Comparison of ENCODE assay signal across 30 cellular contexts in genomic region chr6:104573372-104573771, GRCh38.
"Had no signal": no experiment of that assay in that cellular context is flagged by ENCODE, and none has a peak within 500 bp of the region (broad histone marks: within the 10 kb centered on the region; RNA-seq: fewer than 3 reads in every experiment).

No MANE protein-coding gene starts in this region.

- DNase-seq: colonic mucosa; effector CD8-positive, alpha-beta T cell; erythroblast; esophagus squamous epithelium; foreskin melanocyte; glutamatergic neuron; heart right ventricle; hippocampal formation; left cardiac atrium; left lung; mammary epithelial cell; mucosa of descending colon; naive B cell; pancreas; right lobe of liver; small intestine; stimulated activated CD4-positive, alpha-beta T cell treated with anti-CD3 and anti-CD28 coated beads, Interleukin-15, amount 100 ng/mL, for 24 hours; stimulated activated CD4-positive, alpha-beta T cell treated with anti-CD3 and anti-CD28 coated beads, Interleukin-2, amount 100 ng/mL, for 48 hours; stimulated activated naive B cell treated with anti-CD40 and anti-IgM and Interleukin-4, amounts not matched to agents 10 μg/mL and 1 μg/mL and 100 μg/mL, for 72 hours; upper lobe of right lung; uterus had no signal

- H3K27me3 ChIP-seq: colonic mucosa, esophagus squamous epithelium, heart right ventricle, left lung, neutrophil, pancreas, right lobe of liver, tibial nerve, upper lobe of right lung, uterus had no signal

- H3K27ac ChIP-seq: colonic mucosa, heart right ventricle, left lung, neutrophil, pancreas, right lobe of liver, thoracic aorta, tibial nerve, upper lobe of right lung had no signal

- H3K9me3 ChIP-seq: colonic mucosa, esophagus squamous epithelium, left lung, mucosa of descending colon, neutrophil, pancreas, right lobe of liver, thoracic aorta, tibial nerve, upper lobe of right lung, uterus had no signal

- H3K9me3 Mint-ChIP-seq: dendritic cell treated with granulocyte-macrophage colony-stimulating factor and Interleukin-4, amounts not matched to agents 40 ng/mL and 50 ng/mL, for 4 days; naive B cell; natural killer cell treated with Interleukin-12 subunit alpha and Interleukin-12 subunit beta and Interleukin-15 and Interleukin-18, amount 100 ng/mL, for 72 hours; stimulated activated naive CD8-positive, alpha-beta T cell treated with anti-CD3 and anti-CD28 coated beads, Interleukin-15, Interleukin-2, amounts not matched to agents 100 ng/mL and 50 ng/mL, for 24 hours had no signal

- H3K4me1 Mint-ChIP-seq: naive B cell; neural crest cell; stimulated activated naive B cell treated with anti-CD40 and anti-IgM and Interleukin-4, amounts not matched to agents 10 μg/mL and 1 μg/mL and 100 μg/mL, for 72 hours had no signal

- H3K27me3 Mint-ChIP-seq: dendritic cell treated with granulocyte-macrophage colony-stimulating factor and Interleukin-4, amounts not matched to agents 40 ng/mL and 50 ng/mL, for 4 days; naive B cell; natural killer cell treated with Interleukin-12 subunit alpha and Interleukin-12 subunit beta and Interleukin-15 and Interleukin-18, amount 100 ng/mL, for 72 hours; progenitor cell of endocrine pancreas; stimulated activated naive B cell treated with anti-CD40 and anti-IgM and Interleukin-4, amounts not matched to agents 10 μg/mL and 1 μg/mL and 100 μg/mL, for 72 hours; stimulated activated naive CD8-positive, alpha-beta T cell treated with anti-CD3 and anti-CD28 coated beads, Interleukin-15, Interleukin-2, amounts not matched to agents 100 ng/mL and 50 ng/mL, for 24 hours had no signal

- H3K4me1 ChIP-seq: colonic mucosa, esophagus squamous epithelium, heart right ventricle, left lung, pancreas, right lobe of liver, tibial nerve, upper lobe of right lung, uterus had no signal

- ATAC-seq: heart right ventricle; left cardiac atrium; left lung; mucosa of descending colon; natural killer cell treated with Interleukin-12 subunit alpha and Interleukin-12 subunit beta and Interleukin-15 and Interleukin-18, amount 100 ng/mL, for 72 hours; pancreas; right lobe of liver; stimulated activated naive B cell treated with anti-CD40 and anti-IgM and Interleukin-4, amounts not matched to agents 10 μg/mL and 1 μg/mL and 100 μg/mL, for 72 hours; upper lobe of right lung had no signal

- H3K27ac Mint-ChIP-seq: dendritic cell treated with granulocyte-macrophage colony-stimulating factor and Interleukin-4, amounts not matched to agents 40 ng/mL and 50 ng/mL, for 4 days; naive B cell; natural killer cell treated with Interleukin-12 subunit alpha and Interleukin-12 subunit beta and Interleukin-15 and Interleukin-18, amount 100 ng/mL, for 72 hours; progenitor cell of endocrine pancreas; stimulated activated naive B cell treated with anti-CD40 and anti-IgM and Interleukin-4, amounts not matched to agents 10 μg/mL and 1 μg/mL and 100 μg/mL, for 72 hours; stimulated activated naive CD8-positive, alpha-beta T cell treated with anti-CD3 and anti-CD28 coated beads, Interleukin-15, Interleukin-2, amounts not matched to agents 100 ng/mL and 50 ng/mL, for 24 hours had no signal

- H3K4me3 Mint-ChIP-seq: dendritic cell treated with granulocyte-macrophage colony-stimulating factor and Interleukin-4, amounts not matched to agents 40 ng/mL and 50 ng/mL, for 4 days; naive B cell; natural killer cell treated with Interleukin-12 subunit alpha and Interleukin-12 subunit beta and Interleukin-15 and Interleukin-18, amount 100 ng/mL, for 72 hours; neural crest cell; stimulated activated naive B cell treated with anti-CD40 and anti-IgM and Interleukin-4, amounts not matched to agents 10 μg/mL and 1 μg/mL and 100 μg/mL, for 72 hours; stimulated activated naive CD8-positive, alpha-beta T cell treated with anti-CD3 and anti-CD28 coated beads, Interleukin-15, Interleukin-2, amounts not matched to agents 100 ng/mL and 50 ng/mL, for 24 hours had no signal

- H3K36me3 Mint-ChIP-seq: naive B cell; natural killer cell treated with Interleukin-12 subunit alpha and Interleukin-12 subunit beta and Interleukin-15 and Interleukin-18, amount 100 ng/mL, for 72 hours; stimulated activated naive B cell treated with anti-CD40 and anti-IgM and Interleukin-4, amounts not matched to agents 10 μg/mL and 1 μg/mL and 100 μg/mL, for 72 hours had no signal

- H3K4me3 ChIP-seq: colonic mucosa, esophagus squamous epithelium, heart right ventricle, left lung, mucosa of descending colon, pancreas, right lobe of liver, thoracic aorta, tibial nerve, upper lobe of right lung, uterus had no signal

- H3K36me3 ChIP-seq: colonic mucosa, esophagus squamous epithelium, heart right ventricle, left lung, neutrophil, pancreas, right lobe of liver, thoracic aorta, tibial nerve, upper lobe of right lung, uterus had no signal

- FAIRE-seq: islet of Langerhans, pancreas, small intestine had no signal
